In genomic region chr17:57666198-57666870, GRCh38 we compare ENCODE assay signal across 14 cellular contexts.
DNase-seq lines count a peak whose midpoint lies in the region; ATAC-seq and TF ChIP-seq lines count a peak whose summit lies in the region.
"Had no signal": no experiment of that assay in that cellular context is flagged by ENCODE, and none has a peak within 500 bp of the region (broad histone marks: within the 10 kb centered on the region; RNA-seq: fewer than 3 reads in every experiment).

No MANE protein-coding gene starts in this region.

- H3K4me1 Mint-ChIP-seq in H9 = peaks cover 41 to 55% of the 10 kb centered on the region in 2 experiments
- peaks cover 12% of the 10 kb centered on the region for H3K4me1 Mint-ChIP-seq in T-helper 17 cell
- peaks cover 26% of the 10 kb centered on the region for H3K4me1 Mint-ChIP-seq in stimulated activated naive CD8-positive, alpha-beta T cell treated with anti-CD3 and anti-CD28 coated beads, Interleukin-15, amount 100 ng/mL, for 72 hours
- H3K4me1 Mint-ChIP-seq in GM23338 = peaks cover 50% of the 10 kb centered on the region

- H3T11ph ChIP-seq in H9 (ENCODE audit: low read length) = no peak overlapping the region

- no peak overlapping the region for H3K14ac ChIP-seq in H9 (ENCODE audit: insufficient read depth, low read length)

- peak overlapping the region in 2 of 3 experiments; percentile 24 to 53; a peak in 1 of 7 replicates for H3K27ac Mint-ChIP-seq in H9
- H3K27ac Mint-ChIP-seq in T-helper 17 cell = peak overlapping the region; percentile 32
- H3K27ac Mint-ChIP-seq in stimulated activated naive CD8-positive, alpha-beta T cell treated with anti-CD3 and anti-CD28 coated beads, Interleukin-15, amount 100 ng/mL, for 72 hours = peak overlapping the region; percentile 29 to 91
- no peak overlapping the region for H3K27ac Mint-ChIP-seq in GM23338
- H3K27ac Mint-ChIP-seq: activated CD4-positive, alpha-beta T cell treated with anti-CD3 and anti-CD28 coated beads, Interleukin-2, amount 10 ng/mL, durations not matched to agents 24 days and 14 days had no signal

- WGBS in H9 (ENCODE audit: extremely low coverage, insufficient read length, low lambda C conversion rate) = no CpG with 5 or more reads among the region's 5 CpGs

- no peaks in the 10 kb centered on the region for H3K79me2 ChIP-seq in H9 (ENCODE audit: insufficient read depth, low read length)
- no peaks in the 10 kb centered on the region for H3K79me2 ChIP-seq in GM23338 (replicated peaks; ENCODE audit: insufficient read depth)

- no peaks in the 10 kb centered on the region for H3K9me3 Mint-ChIP-seq in H9
- no peaks in the 10 kb centered on the region for H3K9me3 Mint-ChIP-seq in stimulated activated naive CD8-positive, alpha-beta T cell treated with anti-CD3 and anti-CD28 coated beads, Interleukin-15, amount 100 ng/mL, for 72 hours
- H3K9me3 Mint-ChIP-seq in GM23338 = no peaks in the 10 kb centered on the region
- H3K9me3 Mint-ChIP-seq: activated CD4-positive, alpha-beta T cell treated with anti-CD3 and anti-CD28 coated beads, Interleukin-2, amount 10 ng/mL, durations not matched to agents 24 days and 14 days had no signal

- no peaks in the 10 kb centered on the region for H3K27me3 ChIP-seq in H9 (ENCODE audit: insufficient read depth, low read length)
- no peaks in the 10 kb centered on the region for H3K27me3 ChIP-seq in layer of hippocampus (ENCODE audit: control insufficient read depth, insufficient read depth, low read length)
- H3K27me3 ChIP-seq in GM23338 (ENCODE audit: insufficient read depth) = no peaks in the 10 kb centered on the region

- H2AK5ac ChIP-seq in H9 (ENCODE audit: insufficient read length, low read length) = no peak overlapping the region

- H3K4me1 ChIP-seq in H9 (ENCODE audit: insufficient read depth, low read length) (peaks cover 3% of the 10 kb centered on the region; the same call in 1 of the 2 replicates), GM23338 (ENCODE audit: insufficient read depth) (peaks cover 40% of the 10 kb centered on the region)

- no peak overlapping the region for H2BK20ac ChIP-seq in H9 (ENCODE audit: low read depth, low read length, poor library complexity, severe bottlenecking)

- H2AFZ ChIP-seq in H9 (ENCODE audit: low read length) (no peak overlapping the region), GM23338 (no peak overlapping the region)

- TF ChIP-seq CTCF in H9 (conservative IDR thresholded peaks at IDR 0.05) (no peak), GM23338 (conservative IDR thresholded peaks at IDR 0.05; ENCODE audit: low read depth in 2 of 2) (no peak)

- no peaks in the 10 kb centered on the region for H3K23me2 ChIP-seq in H9 (ENCODE audit: insufficient read length, low read depth, low read length, poor library complexity, severe bottlenecking)

- H3K23ac ChIP-seq in H9 (ENCODE audit: insufficient read length, low read depth, low read length) = no peak overlapping the region

- H3K9me2 ChIP-seq in GM23338 (ENCODE audit: insufficient read depth) = no peaks in the 10 kb centered on the region

- peaks cover 5% of the 10 kb centered on the region; the same call in 1 of the 2 replicates for H3F3A ChIP-seq in GM23338 (replicated peaks; ENCODE audit: low read depth)

- H3K18ac ChIP-seq in H9 (ENCODE audit: insufficient read length, low read depth, low read length) = no peak overlapping the region

- no peak overlapping the region for H3K4me2 ChIP-seq in H9 (ENCODE audit: insufficient read depth, insufficient read length, low read length)
- H3K4me2 ChIP-seq in GM23338 = no peak overlapping the region

- no peak overlapping the region for H2BK12ac ChIP-seq in H9 (ENCODE audit: insufficient read length, low read depth, low read length)

- no peak overlapping the region for H3K4me3 ChIP-seq in GM23338

- H3K36me3 ChIP-seq in GM23338 (ENCODE audit: insufficient read depth) = no peaks in the 10 kb centered on the region

- H4K5ac ChIP-seq in H9 (ENCODE audit: insufficient read length, low read depth, low read length) = no peak overlapping the region

- no peaks in the 10 kb centered on the region for H3K79me1 ChIP-seq in H9 (ENCODE audit: insufficient read depth, low read depth, low read length, poor library complexity, severe bottlenecking)

- no peak overlapping the region for H3K9ac ChIP-seq in H9 (ENCODE audit: extremely low read depth, insufficient read length, low read length)

- H3K4ac ChIP-seq in H9 (ENCODE audit: low read depth, low read length) = no peak overlapping the region

- H3K4me3 Mint-ChIP-seq in H9 = no peak overlapping the region
- H3K4me3 Mint-ChIP-seq in T-helper 17 cell = no peak overlapping the region
- no peak overlapping the region for H3K4me3 Mint-ChIP-seq in stimulated activated naive CD8-positive, alpha-beta T cell treated with anti-CD3 and anti-CD28 coated beads, Interleukin-15, amount 100 ng/mL, for 72 hours
- no peak overlapping the region for H3K4me3 Mint-ChIP-seq in GM23338
- H3K4me3 Mint-ChIP-seq: activated CD4-positive, alpha-beta T cell treated with anti-CD3 and anti-CD28 coated beads, Interleukin-2, amount 10 ng/mL, durations not matched to agents 24 days and 14 days had no signal

- H3K56ac ChIP-seq in H9 (ENCODE audit: insufficient read length, low read depth, low read length) = no peak overlapping the region

- H4K20me1 ChIP-seq in H9 (ENCODE audit: control insufficient read depth, insufficient read depth, insufficient read length) (no peaks in the 10 kb centered on the region), GM23338 (replicated peaks; ENCODE audit: insufficient read depth) (peaks cover 3% of the 10 kb centered on the region; the same call in 1 of the 2 replicates)

- H2BK15ac ChIP-seq in H9 (ENCODE audit: low read depth, low read length) = no peak overlapping the region

- no peak overlapping the region for H4K91ac ChIP-seq in H9 (ENCODE audit: insufficient read length, low read depth, low read length)

- no peak overlapping the region for H2BK120ac ChIP-seq in H9 (ENCODE audit: low read depth, low read length, poor library complexity, severe bottlenecking)

- H4K8ac ChIP-seq in H9 (replicated peaks; ENCODE audit: insufficient read length, low read depth, low read length) = no peak overlapping the region

- H3K27ac ChIP-seq in H9 (ENCODE audit: insufficient read length, low read depth, low read length) = no peak overlapping the region
- H3K27ac ChIP-seq in layer of hippocampus (ENCODE audit: low read depth, low read length) = peak overlapping the region; percentile 86
- no peak overlapping the region for H3K27ac ChIP-seq in GM23338 (ENCODE audit: low read depth)

- peak; percentile 22 for DNase-seq in H9
- DNase-seq in T-helper 17 cell = no peak
- no peak for DNase-seq in stimulated activated naive CD8-positive, alpha-beta T cell treated with anti-CD3 and anti-CD28 coated beads, Interleukin-15, amount 100 ng/mL, for 72 hours
- DNase-seq in NCI-H1092 treated with DMSO at 0.1 percent for 48 hours (lab: John Stamatoyannopoulos, UW) = no peak
- no peak for DNase-seq in GM23338 (ENCODE audit: low spot score)
- DNase-seq: activated CD4-positive, alpha-beta T cell treated with anti-CD3 and anti-CD28 coated beads, Interleukin-2, amount 10 ng/mL, durations not matched to agents 24 days and 14 days; activated naive CD4-positive, alpha-beta T cell; central memory CD4-positive, alpha-beta T cell; COR-L47; hypothalamus; stimulated activated CD4-positive, alpha-beta T cell treated with anti-CD3 and anti-CD28 coated beads, Interleukin-4, amount 100 ng/mL, for 1 hour had no signal

- no peak for ATAC-seq in T-helper 17 cell
- ATAC-seq in stimulated activated naive CD8-positive, alpha-beta T cell treated with anti-CD3 and anti-CD28 coated beads, Interleukin-15, amount 100 ng/mL, for 72 hours = no peak
- no peak for ATAC-seq in HG02588 (IDR thresholded peaks at IDR 0.05; ENCODE audit: unreplicated experiment)
- no peak for ATAC-seq in GM23338
- ATAC-seq: esophagus mucosa had no signal

- H3K36me3 Mint-ChIP-seq in H9 (ENCODE audit: insufficient read depth in 1 of 3, low read depth in 3 of 3) = peaks cover 0 to 8% (median 0%) of the 10 kb centered on the region in 3 experiments; a peak in 1 of 7 replicates
- no peaks in the 10 kb centered on the region for H3K36me3 Mint-ChIP-seq in T-helper 17 cell (ENCODE audit: low read depth)
- H3K36me3 Mint-ChIP-seq in GM23338 (ENCODE audit: low read depth) = no peaks in the 10 kb centered on the region

- H3K9me3 ChIP-seq in H9 (ENCODE audit: control insufficient read depth, low read depth, low read length) (no peaks in the 10 kb centered on the region), T-helper 17 cell (ENCODE audit: control insufficient read depth, low read length, poor library complexity, severe bottlenecking) (no peaks in the 10 kb centered on the region)

- no peak overlapping the region for H2BK5ac ChIP-seq in H9 (ENCODE audit: insufficient read length, low read length)

- H3K27me3 Mint-ChIP-seq in H9 (ENCODE audit: low read depth) (no peaks in the 10 kb centered on the region), T-helper 17 cell (no peaks in the 10 kb centered on the region), GM23338 (ENCODE audit: insufficient read depth, low read depth, poor library complexity) (peaks cover 13% of the 10 kb centered on the region)
- no peaks in the 10 kb centered on the region for H3K27me3 Mint-ChIP-seq in stimulated activated naive CD8-positive, alpha-beta T cell treated with anti-CD3 and anti-CD28 coated beads, Interleukin-15, amount 100 ng/mL, for 72 hours
- H3K27me3 Mint-ChIP-seq: activated CD4-positive, alpha-beta T cell treated with anti-CD3 and anti-CD28 coated beads, Interleukin-2, amount 10 ng/mL, durations not matched to agents 24 days and 14 days had no signal
